Comparison of ENCODE assay signal across 11 cellular contexts in the genomic region with DNA sequence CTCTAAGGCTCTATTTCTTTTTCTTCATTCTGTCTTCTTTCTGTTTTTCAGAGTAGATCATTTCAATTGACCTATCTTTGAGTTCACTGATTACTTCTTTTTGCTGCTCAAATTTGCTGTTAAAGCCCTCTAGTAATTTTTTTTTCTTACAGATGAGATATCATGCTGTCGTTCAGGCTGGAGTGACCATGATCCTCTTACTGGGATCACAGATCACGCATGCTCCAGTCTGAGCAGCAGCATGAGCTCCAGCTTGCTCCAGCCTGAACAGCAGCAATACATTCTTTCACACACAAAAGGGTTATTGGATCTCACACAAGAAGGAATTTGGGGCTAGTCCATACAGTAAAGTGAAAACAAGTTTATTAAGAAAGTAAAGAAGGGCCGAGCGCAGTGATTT. TPM values are rescaled to one million over a fixed set of nuclear protein-coding genes. Genes with fewer than 3 reads are reported as not detected.
"Had no signal": no experiment of that assay in that cellular context is flagged by ENCODE, and none has a peak within 500 bp of the region (broad histone marks: within the 10 kb centered on the region; RNA-seq: fewer than 3 reads in every experiment).

No MANE protein-coding gene starts in this region.

- H3K4me1 ChIP-seq: HAP-1 had no signal

- H3K36me3 ChIP-seq: HAP-1 had no signal

- H3K27ac ChIP-seq: GM23248, HL-60 had no signal

- H3K4me3 Mint-ChIP-seq: HFFc6 had no signal

- H2AFZ ChIP-seq: GM23248 had no signal

- H3K9me3 Mint-ChIP-seq: HFFc6 had no signal

- ATAC-seq: HCT116 had no signal

- H3K27ac Mint-ChIP-seq: HFFc6 had no signal

- H3K9ac ChIP-seq: GM23248 had no signal

- H3K9me3 ChIP-seq: HAP-1 had no signal

- DNase-seq: GM23248, GOT3, H7, HFFc6, IMR-90, KBM-7 had no signal

- H3K4me3 ChIP-seq: GM23248, HAP-1 had no signal

RNA-seq across cellular contexts. Expression of gene SLC17A2, which starts 19.8 kb away (rescaled TPM):
- total RNA-seq: GM23248, H4, H7, HFFc6, HT1080, IMR-90 had no signal
- polyA plus RNA-seq: GM23248, IMR-90 had no signal
